ENCODE assay signal across 8 cellular contexts in the genomic region with DNA sequence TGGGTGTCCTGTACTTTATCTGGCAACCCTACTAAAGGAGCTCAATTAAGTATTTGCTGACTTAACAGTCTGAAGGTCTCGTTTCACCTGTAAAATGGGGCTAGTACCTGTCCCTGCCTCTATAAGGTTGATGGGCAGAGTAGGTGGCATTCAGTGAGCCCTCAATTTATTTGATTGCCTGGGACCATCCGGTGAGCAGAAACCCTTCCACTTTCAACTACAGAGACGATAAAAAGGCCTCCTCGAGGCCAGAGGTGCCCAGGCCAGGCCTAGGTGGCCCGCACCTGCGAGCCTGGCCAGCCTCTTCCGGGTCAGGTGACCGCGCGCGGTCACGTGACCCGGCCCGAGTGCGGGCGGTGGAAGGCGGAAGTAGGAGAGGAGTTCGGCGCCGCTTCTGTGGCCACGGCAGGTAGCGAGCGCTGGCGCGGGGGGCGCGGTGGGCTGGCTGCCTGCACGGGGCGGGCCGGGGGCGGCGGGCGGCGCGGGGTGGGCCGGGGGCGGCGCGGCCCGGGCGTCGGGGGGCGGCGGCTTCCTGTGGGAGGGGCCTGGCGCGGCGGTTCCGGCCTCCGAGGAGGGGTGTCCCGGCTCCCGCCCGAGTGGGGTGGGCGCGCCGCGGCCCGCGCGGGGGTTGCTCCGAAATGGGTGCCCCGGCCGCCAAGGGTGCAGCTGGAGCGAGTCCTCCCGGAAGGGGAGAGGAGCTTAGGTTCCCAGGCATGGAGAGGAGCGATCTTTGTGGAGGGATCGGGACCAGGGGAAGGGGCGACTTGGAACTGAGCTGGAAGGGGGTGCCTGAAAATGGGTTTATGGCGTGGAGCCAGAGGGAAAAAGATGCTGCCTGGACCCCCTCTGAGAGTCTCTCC.
DNase-seq lines count a peak whose midpoint lies in the region; ATAC-seq and TF ChIP-seq lines count a peak whose summit lies in the region.

A gene (plus strand): TSS at position 350 of the 860 bp plus-strand sequence. CDS start 24,679 bp downstream, outside the sequence.

- DNase-seq in NCI-H2107 treated with DMSO at 0.1 percent for 48 hours (lab: John Stamatoyannopoulos, UW; ENCODE audit: unreplicated experiment): peak; percentile 55
- DNase-seq in NCI-H2107 (lab: John Stamatoyannopoulos, UW): no peak
- peak; percentile 85 for DNase-seq in NCI-H2171 treated with DMSO at 0.1 percent for 48 hours (lab: John Stamatoyannopoulos, UW)
- peak; percentile 63 to 68 (median 66) for DNase-seq in activated CD4-positive, CD25-positive, alpha-beta regulatory T cell (lab: John Stamatoyannopoulos, UW)
- peak; percentile 47 to 76 for DNase-seq in cardiac fibroblast (ENCODE audit: low read depth in 2 of 2)
- DNase-seq in iris pigment epithelial cell (ENCODE audit: low read depth): peak; percentile 48
- DNase-seq in stimulated activated CD4-positive, alpha-beta T cell treated with anti-CD3 and anti-CD28 coated beads, Interleukin-12 subunit alpha, Interleukin-12 subunit beta, amount 100 ng/mL, for 24 hours (ENCODE audit: low read depth in 2 of 2): peak; percentile 56 to 59

- ATAC-seq in HG02943 (IDR thresholded peaks at IDR 0.05; ENCODE audit: low read depth, unreplicated experiment): peak; percentile 62

- no peak for TF ChIP-seq CTCF in cardiac fibroblast (IDR thresholded peaks at IDR 0.05; ENCODE audit: low read depth, low read length)

- H3K4me3 ChIP-seq in cardiac fibroblast (replicated peaks in 1 of 2; ENCODE audit: low read depth in 2 of 2, low read length in 2 of 2): peak within 1 kb of the TSS; percentile 87 to 91
